In genomic region chr20:59123011-59123676, GRCh38 we compare ENCODE assay signal across 13 cellular contexts. TPM values are rescaled to one million over a fixed set of nuclear protein-coding genes. Genes with fewer than 3 reads are reported as not detected.
DNase-seq lines count a peak whose midpoint lies in the region; ATAC-seq and TF ChIP-seq lines count a peak whose summit lies in the region.
"Had no signal": no experiment of that assay in that cellular context is flagged by ENCODE, and none has a peak within 500 bp of the region (broad histone marks: within the 10 kb centered on the region; RNA-seq: fewer than 3 reads in every experiment).

No MANE protein-coding gene starts in this region.

- H3K4me1 Mint-ChIP-seq in CD8-positive, alpha-beta T cell (ENCODE audit: low read depth) = peaks cover 92% of the 10 kb centered on the region
- H3K4me1 Mint-ChIP-seq in activated CD4-positive, alpha-beta T cell treated with anti-CD3 and anti-CD28 coated beads for 36 hours = peaks cover 70% of the 10 kb centered on the region

- H3K27me3 ChIP-seq in CD8-positive, alpha-beta T cell (ENCODE audit: insufficient read depth, low read length) = no peaks in the 10 kb centered on the region
- H3K27me3 ChIP-seq in spleen (replicated peaks in 1 of 7) (no peaks in the 10 kb centered on the region), HAP-1 (ENCODE audit: low read depth) (peaks cover 16% of the 10 kb centered on the region)

- POLR2A ChIA-PET in CD8-positive, alpha-beta T cell (lab: Charles Lee) = interaction anchor here (0.7 to 3.8 kb wide), 25 partner anchors 11 to 232 kb away, joined by 3 to 33 read pairs (median 5); partner anchors contain the start of gene ATP5F1E
- POLR2A ChIA-PET in activated CD4-positive, alpha-beta T cell treated with anti-CD3 and anti-CD28 coated beads for 36 hours (lab: Charles Lee) = interaction anchor here (0.6 to 1.0 kb wide), 7 partner anchors 29 to 200 kb away, joined by 3 to 5 read pairs (median 4); no protein-coding TSS in a partner anchor

- peaks cover 68% of the 10 kb centered on the region for H3K4me1 ChIP-seq in CD8-positive, alpha-beta T cell (ENCODE audit: insufficient read depth, low read length)
- H3K4me1 ChIP-seq in spleen = peaks cover 17 to 88% (median 37%) of the 10 kb centered on the region in 6 donors
- no peaks in the 10 kb centered on the region for H3K4me1 ChIP-seq in HAP-1

- DNase-seq in CD8-positive, alpha-beta T cell = peak in 4 of 7 experiments; percentile 35 to 78 (median 73)
- DNase-seq in activated CD4-positive, alpha-beta T cell treated with anti-CD3 and anti-CD28 coated beads for 36 hours = peak; percentile 70
- DNase-seq in activated naive CD4-positive, alpha-beta T cell treated with anti-CD3 and anti-CD28 coated beads, Interleukin-2, amount 50 U/mL, for 72 hours (ENCODE audit: low spot score in 2 of 2) = no peak
- peak; percentile 86 for DNase-seq in spleen
- DNase-seq in DMS79 (lab: John Stamatoyannopoulos, UW) = no peak
- DNase-seq in GM13977 (ENCODE audit: low spot score) = no peak
- no peak for DNase-seq in HAP-1 (ENCODE audit: low spot score in 2 of 2)
- DNase-seq: amygdala, NCI-H446 treated with DMSO at 0.1 percent for 48 hours had no signal

- peak overlapping the region; percentile 25 for H3K4me3 ChIP-seq in CD8-positive, alpha-beta T cell (ENCODE audit: low read depth, low read length)
- H3K4me3 ChIP-seq in spleen (peak overlapping the region in 7 of 8 donors; percentile 13 to 62 (median 20)), HAP-1 (no peak overlapping the region)

- ATAC-seq in CD8-positive, alpha-beta T cell = peak; percentile 66
- peak; percentile 64 for ATAC-seq in activated CD4-positive, alpha-beta T cell treated with anti-CD3 and anti-CD28 coated beads for 36 hours
- ATAC-seq in activated naive CD4-positive, alpha-beta T cell treated with anti-CD3 and anti-CD28 coated beads, Interleukin-2, amount 50 U/mL, for 72 hours = peak; percentile 51 to 60
- ATAC-seq in HG02763 (IDR thresholded peaks at IDR 0.05; ENCODE audit: unreplicated experiment) = no peak

- H3K27me3 Mint-ChIP-seq in CD8-positive, alpha-beta T cell (ENCODE audit: low read depth) = no peaks in the 10 kb centered on the region
- no peaks in the 10 kb centered on the region for H3K27me3 Mint-ChIP-seq in activated CD4-positive, alpha-beta T cell treated with anti-CD3 and anti-CD28 coated beads for 36 hours

- H3K27ac Mint-ChIP-seq in CD8-positive, alpha-beta T cell = peak overlapping the region; percentile 98
- H3K27ac Mint-ChIP-seq in activated CD4-positive, alpha-beta T cell treated with anti-CD3 and anti-CD28 coated beads for 36 hours = peak overlapping the region; percentile 94
- peak overlapping the region; percentile 91 to 97 for H3K27ac Mint-ChIP-seq in activated naive CD4-positive, alpha-beta T cell treated with anti-CD3 and anti-CD28 coated beads, Interleukin-2, amount 50 U/mL, for 72 hours

- no peaks in the 10 kb centered on the region for H3K36me3 ChIP-seq in CD8-positive, alpha-beta T cell (ENCODE audit: insufficient read depth, low read length)
- H3K36me3 ChIP-seq in spleen = no peaks in the 10 kb centered on the region
- no peaks in the 10 kb centered on the region for H3K36me3 ChIP-seq in HAP-1 (replicated peaks)

- no peaks in the 10 kb centered on the region for H3K9me3 ChIP-seq in CD8-positive, alpha-beta T cell (ENCODE audit: low read length)
- H3K9me3 ChIP-seq in spleen (peaks cover 0 to 3% (median 0%) of the 10 kb centered on the region in 8 donors), HAP-1 (no peaks in the 10 kb centered on the region)

- intact Hi-C loops in CD8-positive, alpha-beta T cell (cut with DNase I, micrococcal nuclease) = loop anchor here (1.0 to 5.0 kb wide), 6 partner anchors 21 to 38 kb away; no protein-coding TSS in a partner anchor
- intact Hi-C loops in activated CD4-positive, alpha-beta T cell treated with anti-CD3 and anti-CD28 coated beads for 36 hours (cut with DNase I, micrococcal nuclease) = loop anchor here in 1 of 2 experiments (1.0 kb wide), 4 partner anchors 21 to 231 kb away; no protein-coding TSS in a partner anchor
- intact Hi-C loops in spleen (cut with DNase I; ENCODE audit: low total_unique reads) = no loop called here

- no peaks in the 10 kb centered on the region for H3K9me3 Mint-ChIP-seq in CD8-positive, alpha-beta T cell
- peaks cover 2% of the 10 kb centered on the region for H3K9me3 Mint-ChIP-seq in activated CD4-positive, alpha-beta T cell treated with anti-CD3 and anti-CD28 coated beads for 36 hours (ENCODE audit: low read depth)
- H3K9me3 Mint-ChIP-seq in activated naive CD4-positive, alpha-beta T cell treated with anti-CD3 and anti-CD28 coated beads, Interleukin-2, amount 50 U/mL, for 72 hours = peaks cover 4 to 12% of the 10 kb centered on the region in 2 donors

- H3K27ac ChIP-seq in CD8-positive, alpha-beta T cell (ENCODE audit: low read depth, low read length) = peak overlapping the region; percentile 77
- peak overlapping the region; percentile 48 to 97 (median 86) for H3K27ac ChIP-seq in spleen
- H3K27ac ChIP-seq: epithelial cell of prostate had no signal

- peak overlapping the region; percentile 80 for H3K4me3 Mint-ChIP-seq in CD8-positive, alpha-beta T cell
- peak overlapping the region; percentile 69 for H3K4me3 Mint-ChIP-seq in activated CD4-positive, alpha-beta T cell treated with anti-CD3 and anti-CD28 coated beads for 36 hours

- in situ Hi-C loops in GM13977 (cut with MboI; ENCODE audit: low pct_unique_long_range_greater_than_20kb, low sequenced_read_pairs, unreplicated experiment) (no loop called here), HAP-1 (cut with MboI; ENCODE audit: low sequenced_read_pairs) (no loop called here)

- 30 to 52% (median 43%) methylated on average over 15 of the region's 15 CpGs for WGBS in spleen, 5 donors

- CTCF ChIA-PET in CD8-positive, alpha-beta T cell (lab: Charles Lee) = interaction anchor here (0.6 to 5.2 kb wide), 19 partner anchors 9 to 280 kb away, joined by 3 to 35 read pairs (median 5); no protein-coding TSS in a partner anchor
- CTCF ChIA-PET in activated CD4-positive, alpha-beta T cell treated with anti-CD3 and anti-CD28 coated beads for 36 hours (lab: Charles Lee) = interaction anchor here (0.8 to 3.6 kb wide), 17 partner anchors 13 to 108 kb away, joined by 3 to 29 read pairs (median 5); no protein-coding TSS in a partner anchor

- peak in 2 of 3 donors; percentile 37 to 56 for TF ChIP-seq POLR2A in spleen (IDR thresholded peaks at IDR 0.05)

- no peak for TF ChIP-seq CTCF in CD8-positive, alpha-beta T cell (IDR thresholded peaks at IDR 0.05)
- TF ChIP-seq CTCF in spleen (IDR thresholded peaks at IDR 0.05 in 8 of 11, conservative IDR thresholded peaks at IDR 0.05 in 3 of 11) (no peak), GM13977 (IDR thresholded peaks at IDR 0.05; ENCODE audit: extremely low read depth, insufficient read depth, missing control alignments) (no peak)

- no peaks in the 10 kb centered on the region for H3K36me3 Mint-ChIP-seq in CD8-positive, alpha-beta T cell
- H3K36me3 Mint-ChIP-seq in activated CD4-positive, alpha-beta T cell treated with anti-CD3 and anti-CD28 coated beads for 36 hours (ENCODE audit: low read depth) = peaks cover 9% of the 10 kb centered on the region
- peaks cover 14 to 17% of the 10 kb centered on the region in 2 donors for H3K36me3 Mint-ChIP-seq in activated naive CD4-positive, alpha-beta T cell treated with anti-CD3 and anti-CD28 coated beads, Interleukin-2, amount 50 U/mL, for 72 hours

RNA-seq across cellular contexts. Expression of gene ZNF831, which starts 40.5 kb away (rescaled TPM):
- 10 to 100 TPM; 15.3 to 16.3 TPM for total RNA-seq in CD8-positive, alpha-beta T cell
- total RNA-seq in activated CD4-positive, alpha-beta T cell treated with anti-CD3 and anti-CD28 coated beads for 36 hours = 1 to 10 TPM; 7.0 to 8.6 TPM
- total RNA-seq in activated naive CD4-positive, alpha-beta T cell treated with anti-CD3 and anti-CD28 coated beads, Interleukin-2, amount 50 U/mL, for 72 hours = 10 to 100 TPM in 1 of 2 donors, 1 to 10 TPM in 1; 6.6 to 12.7 TPM
- 10 to 100 TPM in 5 of 7 donors, 1 to 10 TPM in 2; 7.8 to 29.2 (median 14.6) TPM for total RNA-seq in spleen
- 1 to 10 TPM; 1.2 to 3.5 (median 1.7) TPM for polyA plus RNA-seq in spleen
- total RNA-seq: LHCN-M2 had no signal
- polyA plus RNA-seq: BJ had no signal

Comparison
In these comparisons a context has a peak if more than half of its experiments do, and no peak if none do; other contexts are left out.
1. DNase-seq: peak in CD8-positive, alpha-beta T cell (4 of 7), activated CD4-positive, alpha-beta T cell treated with anti-CD3 and anti-CD28 coated beads for 36 hours (single experiment) and spleen (single experiment); none in activated naive CD4-positive, alpha-beta T cell treated with anti-CD3 and anti-CD28 coated beads, Interleukin-2, amount 50 U/mL, for 72 hours (0 of 2), DMS79 (single experiment), GM13977 (single experiment) and HAP-1 (0 of 2).
2. Peak in every context shown above with its lines, with median percentiles within 50 percentile points of each other: H3K27ac Mint-ChIP-seq.